In the genomic region with DNA sequence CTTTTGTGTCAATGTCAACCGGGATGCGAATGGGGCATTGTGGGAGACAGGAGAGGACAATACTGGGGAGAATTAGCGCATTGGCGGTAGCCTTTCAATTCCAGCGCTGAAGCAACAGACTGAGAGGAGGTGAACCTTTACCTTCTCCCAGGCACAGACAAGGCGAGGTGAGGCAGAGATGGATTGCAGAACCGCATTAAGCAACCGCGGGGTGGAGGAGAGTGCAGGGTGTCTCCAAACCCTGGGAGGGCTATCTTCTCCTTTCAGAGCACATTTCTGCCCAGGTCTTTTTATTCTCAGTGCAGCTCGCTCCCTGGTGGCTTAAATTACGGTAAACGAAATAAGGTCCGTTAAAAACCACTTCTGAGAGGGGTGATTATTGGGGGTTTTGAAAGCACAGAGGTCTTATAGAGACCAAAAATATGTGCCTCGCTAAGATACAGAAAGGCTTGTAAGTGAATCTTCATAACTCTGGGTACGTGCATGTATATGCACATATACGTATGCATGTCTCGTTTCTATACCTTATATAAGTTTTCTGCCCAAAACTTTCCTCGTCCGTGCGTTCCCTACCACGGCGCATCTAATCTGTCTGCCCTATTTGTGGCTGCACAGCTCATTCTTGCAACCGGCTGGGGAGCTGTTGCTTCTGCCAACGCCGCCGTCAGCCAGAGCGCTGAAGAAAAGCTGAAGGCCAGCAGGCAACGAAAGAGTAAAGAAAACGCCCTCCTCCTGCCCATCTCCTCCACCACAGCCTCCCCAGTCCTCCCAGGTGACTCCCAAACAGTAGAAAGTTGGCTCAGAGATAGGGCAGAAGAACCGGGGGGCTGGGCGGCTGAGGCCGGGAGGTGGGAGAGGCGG, we compare ENCODE assay signal across 10 cellular contexts. TPM values are rescaled to one million over a fixed set of nuclear protein-coding genes. Genes with fewer than 3 reads are reported as not detected.
DNase-seq lines count a peak whose midpoint lies in the region; ATAC-seq and TF ChIP-seq lines count a peak whose summit lies in the region.
"Had no signal": no experiment of that assay in that cellular context is flagged by ENCODE, and none has a peak within 500 bp of the region (broad histone marks: within the 10 kb centered on the region; RNA-seq: fewer than 3 reads in every experiment).

No MANE protein-coding gene starts in this region.

- peak in 6 of 8 donors; percentile 55 to 81 (median 58) for ATAC-seq in heart right ventricle
- no peak for ATAC-seq in HG02840 (IDR thresholded peaks at IDR 0.05; ENCODE audit: low FRiP score, unreplicated experiment)

- H3K27me3 ChIP-seq in SJSA1 (replicated peaks) (peaks cover 35% of the 10 kb centered on the region), heart right ventricle (peaks cover 4 to 79% (median 73%) of the 10 kb centered on the region in 7 donors)

- no peaks in the 10 kb centered on the region for H3K9me3 ChIP-seq in SJSA1 (replicated peaks)
- no peaks in the 10 kb centered on the region for H3K9me3 ChIP-seq in heart right ventricle

- intact Hi-C loops in heart right ventricle (cut with DNase I): no loop called here

- H3K4me3 ChIP-seq in SJSA1: peak overlapping the region; percentile 8; the same call in 1 of the 2 replicates
- peak overlapping the region; percentile 32 to 58 (median 42) for H3K4me3 ChIP-seq in heart right ventricle
- H3K4me3 ChIP-seq in retinal pigment epithelial cell (ENCODE audit: low read length): peak overlapping the region; percentile 51

- H3K36me3 ChIP-seq in SJSA1 (no peaks in the 10 kb centered on the region), heart right ventricle (no peaks in the 10 kb centered on the region)

- H3K4me1 ChIP-seq in SJSA1 (replicated peaks): peaks cover 6% of the 10 kb centered on the region; the same call in 1 of the 2 replicates
- peaks cover 0 to 20% (median 13%) of the 10 kb centered on the region in 9 donors for H3K4me1 ChIP-seq in heart right ventricle

- no peak overlapping the region for H3K27ac ChIP-seq in SJSA1
- no peak overlapping the region for H3K27ac ChIP-seq in heart right ventricle

- TF ChIP-seq CTCF in heart right ventricle (IDR thresholded peaks at IDR 0.05) (no peak), retinal pigment epithelial cell (conservative IDR thresholded peaks at IDR 0.05; ENCODE audit: low read depth, low read length) (peak; percentile 15)

- DNase-seq in NCI-H1417 (lab: John Stamatoyannopoulos, UW) (peak; percentile 41 to 91 (median 90)), NCI-H1417 treated with DMSO at 0.1 percent for 48 hours (lab: John Stamatoyannopoulos, UW) (no peak), SJSA1 (ENCODE audit: low read depth in 1 of 2, low spot score in 2 of 2) (peak in 1 of 2 experiments; percentile 13), heart right ventricle (peak in 1 of 2 donors; percentile 20), retinal pigment epithelial cell (ENCODE audit: low read depth) (peak; percentile 2), activated T-cell treated with anti-CD3 and anti-CD28 coated beads for 4 hours (no peak)
- DNase-seq in stimulated activated naive CD4-positive, alpha-beta T cell (lab: John Stamatoyannopoulos, UW): no peak

- WGBS in heart right ventricle, 2 donors: 4 to 5% methylated on average over 33 of the region's 33 CpGs

RNA-seq across cellular contexts. Expression of gene ZNF804B, which starts 0.9 kb away (rescaled TPM):
- total RNA-seq in SJSA1 (2014; rRNA removed; shearing (Covaris generic)): not detected in 2 replicates
- total RNA-seq in heart right ventricle: under 1 TPM in 1 of 10 donors, not detected in 9; 0.07 TPM
- polyA plus RNA-seq in heart right ventricle: not detected
- total RNA-seq: M059J had no signal
- polyA plus RNA-seq: AG04450 had no signal

RNA-seq across cellular contexts. Expression of gene TEX47, which starts 37.0 kb away (rescaled TPM):
- not detected in 2 replicates for total RNA-seq in SJSA1 (2014; rRNA removed; shearing (Covaris generic))
- total RNA-seq in heart right ventricle: not detected
- polyA plus RNA-seq in heart right ventricle: not detected
- total RNA-seq: M059J had no signal
- polyA plus RNA-seq: AG04450 had no signal

Comparison
In these comparisons a context has a peak if more than half of its experiments do, and no peak if none do; other contexts are left out.
1. DNase-seq: peak in NCI-H1417 (3 of 3) and retinal pigment epithelial cell (single experiment); none in NCI-H1417 treated with DMSO at 0.1 percent for 48 hours (single experiment), stimulated activated naive CD4-positive, alpha-beta T cell (0 of 6) and activated T-cell treated with anti-CD3 and anti-CD28 coated beads for 4 hours (single experiment).
2. Peak in every context shown above with its lines, with median percentiles within 50 percentile points of each other: H3K4me3 ChIP-seq.